In the genomic region with DNA sequence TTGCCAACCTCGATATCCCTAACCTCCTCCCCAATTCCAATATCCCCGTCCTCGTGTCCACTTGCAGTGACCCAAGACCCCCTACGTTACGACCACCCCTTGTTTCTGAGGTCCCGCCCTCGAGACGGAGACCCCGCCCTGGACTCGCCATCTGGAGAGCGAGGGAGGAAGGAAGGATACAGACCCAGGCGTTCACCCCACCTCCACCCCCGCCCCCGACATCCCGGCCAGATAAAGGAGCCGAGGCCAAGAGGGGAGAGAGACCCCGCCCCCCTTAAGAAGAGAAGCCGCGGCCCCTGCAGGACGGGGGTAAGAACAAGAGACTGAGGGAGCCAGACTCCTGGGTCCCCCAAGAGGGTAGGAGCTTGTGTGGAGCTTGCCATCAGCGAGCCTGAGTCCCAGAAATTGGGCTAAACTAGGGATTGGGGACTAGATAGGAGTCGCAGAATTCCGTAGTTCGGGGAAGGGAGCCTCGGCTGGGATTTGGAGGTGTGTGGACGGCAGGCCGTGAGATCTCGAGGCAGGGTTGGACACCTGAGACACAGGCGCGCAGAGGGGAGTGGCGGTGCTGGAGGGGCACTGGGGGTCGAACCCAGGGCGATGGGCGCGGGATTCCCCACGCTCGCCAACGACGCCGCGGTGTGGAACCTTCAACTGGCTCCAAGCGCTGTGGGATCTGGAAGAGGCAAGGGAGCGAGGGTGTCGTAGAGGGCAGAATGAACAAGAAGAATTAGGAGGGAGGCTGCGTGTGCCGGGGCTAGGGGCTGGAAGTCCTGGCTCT, we compare ENCODE assay signal across 9 cellular contexts. TPM values are rescaled to one million over a fixed set of nuclear protein-coding genes. Genes with fewer than 3 reads are reported as not detected.
DNase-seq lines count a peak whose midpoint lies in the region; ATAC-seq and TF ChIP-seq lines count a peak whose summit lies in the region.
"Had no signal": no experiment of that assay in that cellular context is flagged by ENCODE, and none has a peak within 500 bp of the region (broad histone marks: within the 10 kb centered on the region; RNA-seq: fewer than 3 reads in every experiment).

BCL6B (plus strand) TSS at position 260 of the 781 bp plus-strand sequence. CDS start 622 bp downstream, outside the sequence.

- intact Hi-C loops in activated naive CD4-positive, alpha-beta T cell treated with anti-CD3 and anti-CD28 coated beads for 36 hours (cut with micrococcal nuclease), result loop anchor here (1.0 kb wide), 5 partner anchors 8 to 180 kb away; no protein-coding TSS in a partner anchor
- intact Hi-C loops in dorsolateral prefrontal cortex (cut with DNase I), result loop anchor here in 1 of 2 donors (5.0 kb wide), 3 partner anchors 111 to 361 kb away; no protein-coding TSS in a partner anchor

- H3K27me3 ChIP-seq in dorsolateral prefrontal cortex, result peaks cover 0 to 24% (median 12%) of the 10 kb centered on the region in 45 donors

- H3K36me3 Mint-ChIP-seq in activated naive CD4-positive, alpha-beta T cell treated with anti-CD3 and anti-CD28 coated beads for 36 hours (ENCODE audit: low read depth), result no peaks in the 10 kb centered on the region

- ATAC-seq in HG03280 (IDR thresholded peaks at IDR 0.05; ENCODE audit: unreplicated experiment) (no peak), HG03354 (IDR thresholded peaks at IDR 0.05; ENCODE audit: poor library complexity, severe bottlenecking, unreplicated experiment) (no peak)

- CTCF ChIA-PET in activated naive CD4-positive, alpha-beta T cell treated with anti-CD3 and anti-CD28 coated beads for 36 hours (lab: Charles Lee), result interaction anchor here (0.7 to 5.0 kb wide), 9 partner anchors 9 to 108 kb away, joined by 3 to 37 read pairs (median 5); partner anchors contain the start of gene SLC16A13

- H3K4me1 Mint-ChIP-seq in activated naive CD4-positive, alpha-beta T cell treated with anti-CD3 and anti-CD28 coated beads for 36 hours (ENCODE audit: low read depth), result peaks cover 21% of the 10 kb centered on the region

- H3K27me3 Mint-ChIP-seq in activated naive CD4-positive, alpha-beta T cell treated with anti-CD3 and anti-CD28 coated beads for 36 hours (ENCODE audit: low read depth), result peaks cover 4% of the 10 kb centered on the region

- peak within 1 kb of the TSS; percentile 26 for H3K27ac Mint-ChIP-seq in activated naive CD4-positive, alpha-beta T cell treated with anti-CD3 and anti-CD28 coated beads for 36 hours

- DNase-seq in activated naive CD4-positive, alpha-beta T cell treated with anti-CD3 and anti-CD28 coated beads for 36 hours, result no peak
- no peak for DNase-seq in activated naive CD4-positive, alpha-beta T cell treated with anti-CD3 and anti-CD28 coated beads, Interleukin-2, amount 50 U/mL, for 16 hours
- DNase-seq in dorsolateral prefrontal cortex (peak in 1 of 10 donors; percentile 36), mesenteric fat pad (ENCODE audit: low spot score) (no peak), OCI-M1 (lab: John Stamatoyannopoulos, UW) (no peak), GM03348 (ENCODE audit: low spot score) (no peak)
- DNase-seq: NK-92 treated with Interleukin-12 subunit alpha and Interleukin-12 subunit beta, amount 100 ng/mL, for 24 hours had no signal

- TF ChIP-seq CTCF in dorsolateral prefrontal cortex (IDR thresholded peaks at IDR 0.05 in 54 of 56, conservative IDR thresholded peaks at IDR 0.05 in 2 of 56; ENCODE audit: low read depth in 1 of 56, partially characterized antibody in 56 of 56), result no peak

- H3K4me3 Mint-ChIP-seq in activated naive CD4-positive, alpha-beta T cell treated with anti-CD3 and anti-CD28 coated beads for 36 hours, result peak within 1 kb of the TSS; percentile 59

- no peaks in the 10 kb centered on the region for H3K9me3 Mint-ChIP-seq in activated naive CD4-positive, alpha-beta T cell treated with anti-CD3 and anti-CD28 coated beads for 36 hours

- H3K27ac ChIP-seq in dorsolateral prefrontal cortex, result peak within 1 kb of the TSS in 47 of 59 donors; percentile 4 to 81 (median 62)

- peak within 1 kb of the TSS in 57 of 59 donors; percentile 1 to 58 (median 38) for H3K4me3 ChIP-seq in dorsolateral prefrontal cortex

RNA-seq across cellular contexts. Expression of gene BCL6B, which starts in this region (rescaled TPM):
- under 1 TPM; 0.62 to 0.74 TPM for total RNA-seq in activated naive CD4-positive, alpha-beta T cell treated with anti-CD3 and anti-CD28 coated beads for 36 hours
- 10 to 100 TPM in 7 of 120 experiments, 1 to 10 TPM in 108, under 1 TPM in 5; 0.39 to 16.5 (median 3.9) TPM for total RNA-seq in dorsolateral prefrontal cortex
- total RNA-seq in mesenteric fat pad, result 32.2 TPM
